23 cellular contexts compared by ENCODE assay signal in genomic region chr10:3054816-3055202, GRCh38. TPM values are rescaled to one million over a fixed set of nuclear protein-coding genes. Genes with fewer than 3 reads are reported as not detected.
A peak's percentile ranks its signal among the peaks of the same experiment; 100 is the strongest.
DNase-seq lines count a peak whose midpoint lies in the region; ATAC-seq, FAIRE-seq and TF ChIP-seq lines count a peak whose summit lies in the region.
"Had no signal": no experiment of that assay in that cellular context is flagged by ENCODE, and none has a peak within 500 bp of the region (broad histone marks: within the 10 kb centered on the region; RNA-seq: fewer than 3 reads in every experiment).

No MANE protein-coding gene starts in this region.

- no peaks in the 10 kb centered on the region for H4K20me1 ChIP-seq in SK-N-SH (ENCODE audit: insufficient read depth)
- no peaks in the 10 kb centered on the region for H4K20me1 ChIP-seq in osteoblast (ENCODE audit: insufficient read depth, low read length)

- H3K4me3 ChIP-seq in AG04450 (ENCODE audit: low read depth, low read length) (no peak overlapping the region), SK-N-SH (ENCODE audit: low read depth in 2 of 2, low read length in 1 of 2) (no peak overlapping the region), fibroblast of pulmonary artery (replicated peaks; ENCODE audit: low read depth, low read length) (no peak overlapping the region), osteoblast (ENCODE audit: insufficient read depth, low read length) (no peak overlapping the region), pancreas (no peak overlapping the region)
- H3K4me3 ChIP-seq: suprapubic skin had no signal

- intact Hi-C loops in CD14-positive monocyte (cut with micrococcal nuclease) (no loop called here), pancreas (cut with DNase I) (no loop called here)

- H3K27me3 ChIP-seq in AG04450 (ENCODE audit: control insufficient read depth, insufficient read depth, low read length) (no peaks in the 10 kb centered on the region), SK-N-SH (ENCODE audit: insufficient read depth) (no peaks in the 10 kb centered on the region), osteoblast (ENCODE audit: insufficient read depth, low read length) (no peaks in the 10 kb centered on the region), pancreas (no peaks in the 10 kb centered on the region)
- H3K27me3 ChIP-seq: suprapubic skin had no signal

- CTCF ChIA-PET in AG04450 (lab: Charles Lee): interaction anchor here (2.3 to 3.3 kb wide), 2 partner anchors 11 to 127 kb away, joined by 8 to 25 read pairs; no protein-coding TSS in a partner anchor
- CTCF ChIA-PET in SK-N-SH (lab: Yijun Ruan, JAX): interaction anchor here (1.5 to 3.4 kb wide), 2 partner anchors 11 to 127 kb away, joined by 6 to 22 read pairs; no protein-coding TSS in a partner anchor

- WGBS in SK-N-SH (ENCODE audit: low lambda C conversion rate): 87% methylated on average over 1 of the region's 1 CpG
- WGBS in pancreas, 2 donors: 24 to 48% methylated on average over 1 of the region's 1 CpG

- peak overlapping the region; percentile 33 for H3K27ac ChIP-seq in AG04450 (ENCODE audit: low read depth, low read length)
- H3K27ac ChIP-seq in SK-N-SH (ENCODE audit: low read depth in 2 of 2, low read length in 1 of 2): peak overlapping the region; percentile 3 to 30; a peak in 2 of 4 replicates
- H3K27ac ChIP-seq in osteoblast (ENCODE audit: low read depth, low read length): no peak overlapping the region
- H3K27ac ChIP-seq in pancreas: no peak overlapping the region
- H3K27ac ChIP-seq: parathyroid adenoma, suprapubic skin, VCaP had no signal

- peaks cover 0 to 12% of the 10 kb centered on the region in 2 experiments; a peak in 1 of 4 replicates for H3K4me1 ChIP-seq in SK-N-SH (ENCODE audit: control insufficient read depth in 1 of 2, insufficient read depth in 2 of 2, low read depth in 1 of 2, low read length in 1 of 2)
- peaks cover 12% of the 10 kb centered on the region for H3K4me1 ChIP-seq in osteoblast (ENCODE audit: insufficient read depth, low read length)
- no peaks in the 10 kb centered on the region for H3K4me1 ChIP-seq in pancreas
- H3K4me1 ChIP-seq: parathyroid adenoma, suprapubic skin had no signal

- no peaks in the 10 kb centered on the region for H3K79me2 ChIP-seq in SK-N-SH (ENCODE audit: insufficient read depth)
- no peaks in the 10 kb centered on the region for H3K79me2 ChIP-seq in osteoblast (ENCODE audit: insufficient read depth, low read length)
- H3K79me2 ChIP-seq: parathyroid adenoma had no signal

- no peaks in the 10 kb centered on the region for H3K4me1 Mint-ChIP-seq in CD14-positive monocyte

- H3K9me2 ChIP-seq in SK-N-SH: no peaks in the 10 kb centered on the region

- TF ChIP-seq CTCF in AG04450 (IDR thresholded peaks at IDR 0.05; ENCODE audit: low read depth, low read length): no peak
- TF ChIP-seq CTCF in SK-N-SH (IDR thresholded peaks at IDR 0.05): no peak
- TF ChIP-seq CTCF in fibroblast of pulmonary artery (IDR thresholded peaks at IDR 0.05; ENCODE audit: low read length, missing control alignments): no peak
- TF ChIP-seq CTCF in osteoblast (IDR thresholded peaks at IDR 0.05; ENCODE audit: extremely low read depth, low read depth, low read length): no peak
- no peak for TF ChIP-seq CTCF in CD14-positive monocyte (IDR thresholded peaks at IDR 0.05)
- no peak for TF ChIP-seq CTCF in pancreas (IDR thresholded peaks at IDR 0.05)

- H3K4me3 Mint-ChIP-seq in CD14-positive monocyte: no peak overlapping the region
- H3K4me3 Mint-ChIP-seq: T-helper 1 cell treated with Interleukin-12 subunit alpha and Interleukin-12 subunit beta and Interleukin-4 antibody, amounts not matched to agents 30 μg/mL and 1 μg/mL, for 36 hours had no signal

- ATAC-seq in GM19328 (IDR thresholded peaks at IDR 0.05; ENCODE audit: unreplicated experiment): no peak
- ATAC-seq in pancreas: no peak

- H2AFZ ChIP-seq in SK-N-SH (ENCODE audit: low read depth): peak overlapping the region; percentile 57
- peak overlapping the region; percentile 45 for H2AFZ ChIP-seq in osteoblast (ENCODE audit: low read length)
- H2AFZ ChIP-seq: parathyroid adenoma had no signal

- no peak for DNase-seq in AG04450 (ENCODE audit: low read depth, low spot score)
- DNase-seq in SK-N-SH: no peak
- peak; percentile 53 for DNase-seq in fibroblast of pulmonary artery (ENCODE audit: low read depth)
- no peak for DNase-seq in osteoblast (ENCODE audit: insufficient read length, low spot score, missing footprints)
- no peak for DNase-seq in CD14-positive monocyte (ENCODE audit: low spot score)
- no peak for DNase-seq in NCI-H2227 (lab: John Stamatoyannopoulos, UW; ENCODE audit: unreplicated experiment)
- no peak for DNase-seq in pancreas
- DNase-seq: activated CD4-positive, alpha-beta T cell treated with anti-CD3 and anti-CD28 coated beads, Interleukin-2, amount 50 U/mL, for 48 hours; activated naive CD4-positive, alpha-beta T cell treated with Interleukin-2 at 50 U/mL for 16 hours; activated T-cell treated with anti-CD3 and anti-CD28 coated beads for 4 hours; cerebellar nuclear complex; DMS153; NCI-H1436 treated with DMSO at 0.1 percent for 48 hours; NCI-H2171; NCI-H69; SHP77 had no signal

- H3K4me2 ChIP-seq in SK-N-SH (peak overlapping the region; percentile 25), osteoblast (ENCODE audit: insufficient read depth, low read length) (no peak overlapping the region)

- no peak for TF ChIP-seq EP300 in SK-N-SH (IDR thresholded peaks at IDR 0.05; ENCODE audit: borderline replicate concordance in 1 of 2, low read depth in 1 of 2, low read length in 1 of 2)

- no peaks in the 10 kb centered on the region; the same call in 1 of the 2 replicates for H3K9me3 ChIP-seq in AG04450 (ENCODE audit: control insufficient read depth, insufficient read depth, low read length)
- no peaks in the 10 kb centered on the region for H3K9me3 ChIP-seq in SK-N-SH
- no peaks in the 10 kb centered on the region for H3K9me3 ChIP-seq in osteoblast (ENCODE audit: low read depth, low read length)
- no peaks in the 10 kb centered on the region for H3K9me3 ChIP-seq in pancreas
- H3K9me3 ChIP-seq: suprapubic skin had no signal

- no peaks in the 10 kb centered on the region for H3F3A ChIP-seq in SK-N-SH (replicated peaks; ENCODE audit: insufficient read depth)

- H3K9me3 Mint-ChIP-seq in CD14-positive monocyte: peaks cover 0 to 2% (median 0%) of the 10 kb centered on the region in 7 donors
- H3K9me3 Mint-ChIP-seq: T-helper 1 cell treated with Interleukin-12 subunit alpha and Interleukin-12 subunit beta and Interleukin-4 antibody, amounts not matched to agents 30 μg/mL and 1 μg/mL, for 36 hours had no signal

- H3K36me3 ChIP-seq in SK-N-SH (replicated peaks in 1 of 2; ENCODE audit: control insufficient read depth in 1 of 2, insufficient read depth in 2 of 2, low read length in 1 of 2) (no peaks in the 10 kb centered on the region), osteoblast (ENCODE audit: insufficient read depth, low read length) (no peaks in the 10 kb centered on the region), pancreas (no peaks in the 10 kb centered on the region)
- H3K36me3 ChIP-seq: suprapubic skin had no signal

- no peak for FAIRE-seq in pancreas (lab: Jason Lieb, UNC)
- FAIRE-seq: frontal cortex, GM12891 had no signal

- no peaks in the 10 kb centered on the region for H3K36me3 Mint-ChIP-seq in CD14-positive monocyte

- POLR2A ChIA-PET in AG04450 (lab: Yijun Ruan, JAX): interaction anchor here (0.8 kb wide), 1 partner anchor 9 kb away, joined by 3 read pairs; no protein-coding TSS in a partner anchor
- POLR2A ChIA-PET in SK-N-SH (lab: Yijun Ruan, JAX): no interaction called here

- no peak overlapping the region for H3K27ac Mint-ChIP-seq in CD14-positive monocyte
- H3K27ac Mint-ChIP-seq: T-helper 1 cell treated with Interleukin-12 subunit alpha and Interleukin-12 subunit beta and Interleukin-4 antibody, amounts not matched to agents 30 μg/mL and 1 μg/mL, for 36 hours had no signal

- TF ChIP-seq RAD21 in SK-N-SH (IDR thresholded peaks at IDR 0.05; ENCODE audit: low read length): no peak

- H3K27me3 Mint-ChIP-seq in CD14-positive monocyte (ENCODE audit: low read depth in 3 of 3): peaks cover 6 to 19% (median 16%) of the 10 kb centered on the region in 3 donors

- H3K9ac ChIP-seq in SK-N-SH: no peak overlapping the region
- H3K9ac ChIP-seq: parathyroid adenoma had no signal

TF ChIP-seq in SK-N-SH, 30 proteins besides CTCF, POLR2A, EP300 and RAD21 (continues in another document):
- TF ChIP-seq, protein P1, sequence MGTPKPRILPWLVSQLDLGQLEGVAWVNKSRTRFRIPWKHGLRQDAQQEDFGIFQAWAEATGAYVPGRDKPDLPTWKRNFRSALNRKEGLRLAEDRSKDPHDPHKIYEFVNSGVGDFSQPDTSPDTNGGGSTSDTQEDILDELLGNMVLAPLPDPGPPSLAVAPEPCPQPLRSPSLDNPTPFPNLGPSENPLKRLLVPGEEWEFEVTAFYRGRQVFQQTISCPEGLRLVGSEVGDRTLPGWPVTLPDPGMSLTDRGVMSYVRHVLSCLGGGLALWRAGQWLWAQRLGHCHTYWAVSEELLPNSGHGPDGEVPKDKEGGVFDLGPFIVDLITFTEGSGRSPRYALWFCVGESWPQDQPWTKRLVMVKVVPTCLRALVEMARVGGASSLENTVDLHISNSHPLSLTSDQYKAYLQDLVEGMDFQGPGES (IDR thresholded peaks at IDR 0.05; ENCODE audit: low read depth, low read length): no peak
- TF ChIP-seq NFIC (IDR thresholded peaks at IDR 0.05; ENCODE audit: borderline replicate concordance) (no peak), YY1 (IDR thresholded peaks at IDR 0.05; ENCODE audit: low read depth) (no peak), FOXM1 (IDR thresholded peaks at IDR 0.05; ENCODE audit: low read depth) (no peak), EZH2phosphoT487 (IDR thresholded peaks at IDR 0.05; ENCODE audit: borderline replicate concordance, low read depth) (no peak), NRF1 (IDR thresholded peaks at IDR 0.05; ENCODE audit: low read depth, low read length) (no peak), ELF1 (IDR thresholded peaks at IDR 0.05) (no peak), GATA2 (CRISPR knock-in tag; IDR thresholded peaks at IDR 0.05) (no peak), RXRA (IDR thresholded peaks at IDR 0.05; ENCODE audit: borderline replicate concordance, low read depth) (no peak), TAF1 (IDR thresholded peaks at IDR 0.05; ENCODE audit: borderline replicate concordance, low read depth, low read length) (no peak), MEF2A (IDR thresholded peaks at IDR 0.05; ENCODE audit: borderline replicate concordance, low read depth) (no peak)
- TF ChIP-seq, protein P2, sequence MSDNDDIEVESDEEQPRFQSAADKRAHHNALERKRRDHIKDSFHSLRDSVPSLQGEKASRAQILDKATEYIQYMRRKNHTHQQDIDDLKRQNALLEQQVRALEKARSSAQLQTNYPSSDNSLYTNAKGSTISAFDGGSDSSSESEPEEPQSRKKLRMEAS (IDR thresholded peaks at IDR 0.05; ENCODE audit: low read depth): no peak

RNA-seq across cellular contexts. Expression of gene PFKP, which starts 12.5 kb away (rescaled TPM):
- polyA plus RNA-seq in AG04450 (2011; rRNA removed) (122 and 135 TPM in 2 replicates), SK-N-SH (2012; rRNA removed) (143 and 175 TPM in 2 replicates), CD14-positive monocyte (1 to 10 TPM; 6.5 to 8.1 TPM), pancreas (10 to 100 TPM; 16.6 to 32.5 TPM)
- polyA minus RNA-seq in AG04450 (2011; rRNA and poly(A)+ RNA removed): 103 and 128 TPM in 2 replicates
- polyA plus RNA-seq in SK-N-SH (2012; cell fraction: cytosol; rRNA removed): 87.4 and 114 TPM in 2 replicates
- 193 and 198 TPM in 2 replicates for polyA plus RNA-seq in SK-N-SH (2012; cell fraction: nucleus; rRNA removed)
- total RNA-seq in osteoblast (71.6 and 80.0 TPM in 2 replicates), pancreas (10 to 100 TPM in 3 of 6 donors, 1 to 10 TPM in 3; 6.8 to 25.0 (median 10.4) TPM)

Comparison
In these comparisons a context has a peak if more than half of its experiments do, and no peak if none do; other contexts are left out.
1. H3K27ac ChIP-seq: peak in AG04450 (single experiment) and SK-N-SH (2 of 2); none in osteoblast (single experiment) and pancreas (0 of 4).